8 cellular contexts compared by ENCODE assay signal in genomic region chr19:50725218-50725931, GRCh38. TPM values are rescaled to one million over a fixed set of nuclear protein-coding genes. Genes with fewer than 3 reads are reported as not detected.
DNase-seq lines count a peak whose midpoint lies in the region; ATAC-seq and TF ChIP-seq lines count a peak whose summit lies in the region.

No MANE protein-coding gene starts in this region.

- peak overlapping the region; percentile 79 for H2AFZ ChIP-seq in fibroblast of lung (ENCODE audit: low read length)
- peak overlapping the region; percentile 74 for H2AFZ ChIP-seq in trophoblast cell (ENCODE audit: insufficient read depth, low read length, poor library complexity)
- H2AFZ ChIP-seq in MM.1S (ENCODE audit: low read length) = no peak overlapping the region

- peak overlapping the region; percentile 28 for H2BK5ac ChIP-seq in trophoblast cell (ENCODE audit: low read depth, low read length, poor library complexity)

- H3K4me2 ChIP-seq in fibroblast of lung (ENCODE audit: extremely low read depth, insufficient read depth, low read length) (peak overlapping the region; percentile 92), trophoblast cell (ENCODE audit: low read length) (peak overlapping the region; percentile 92), MM.1S (ENCODE audit: low read depth, low read length) (no peak overlapping the region)

- peaks cover 48% of the 10 kb centered on the region for H3K27me3 Mint-ChIP-seq in activated CD8-positive, alpha-beta memory T cell treated with anti-CD3 and anti-CD28 coated beads, Interleukin-2, amount 10 ng/mL, durations not matched to agents 7 days and 5 days

- H3K23ac ChIP-seq in trophoblast cell (ENCODE audit: low read length) = no peak overlapping the region

- peak overlapping the region; percentile 83 for H3K4ac ChIP-seq in trophoblast cell (ENCODE audit: low read depth, low read length)

- H3K27me3 ChIP-seq in RWPE2 (ENCODE audit: insufficient read depth, poor library complexity, severe bottlenecking) (no peaks in the 10 kb centered on the region), fibroblast of lung (ENCODE audit: control insufficient read depth, insufficient read depth, low read length) (no peaks in the 10 kb centered on the region), trophoblast cell (ENCODE audit: insufficient read depth, low read length) (peaks cover 9% of the 10 kb centered on the region), MM.1S (replicated peaks; ENCODE audit: insufficient read depth, low read length) (peaks cover 27% of the 10 kb centered on the region)

- no peaks in the 10 kb centered on the region for H3F3A ChIP-seq in MM.1S (ENCODE audit: insufficient read depth, low read length)

- peak overlapping the region; percentile 66 for H3K27ac Mint-ChIP-seq in activated CD8-positive, alpha-beta memory T cell treated with anti-CD3 and anti-CD28 coated beads, Interleukin-2, amount 10 ng/mL, durations not matched to agents 7 days and 5 days

- DNase-seq in activated CD8-positive, alpha-beta memory T cell treated with anti-CD3 and anti-CD28 coated beads, Interleukin-2, amount 10 ng/mL, durations not matched to agents 7 days and 5 days = no peak
- no peak for DNase-seq in activated CD8-positive, alpha-beta memory T cell treated with anti-CD3 and anti-CD28 coated beads, Interleukin-2, amount 50 U/mL, for 48 hours
- DNase-seq in RWPE2 (ENCODE audit: low spot score) = no peak
- DNase-seq in fibroblast of lung (ENCODE audit: low read depth in 2 of 2) = no peak
- DNase-seq in trophoblast cell = no peak
- DNase-seq in MM.1S = no peak
- DNase-seq in activated CD8-positive, alpha-beta memory T cell treated with anti-CD3 and anti-CD28 coated beads for 24 hours = no peak

- peak overlapping the region; percentile 86 for H3K14ac ChIP-seq in trophoblast cell (ENCODE audit: low read length)

- H3K4me3 ChIP-seq in RWPE2 (ENCODE audit: severe bottlenecking) = peak overlapping the region; percentile 50
- H3K4me3 ChIP-seq in fibroblast of lung (replicated peaks in 1 of 4; ENCODE audit: control extremely low read depth in 1 of 4, insufficient read depth in 1 of 4, low read depth in 3 of 4, low read length in 4 of 4) = peak overlapping the region; percentile 62 to 80 (median 65)
- H3K4me3 ChIP-seq in trophoblast cell (ENCODE audit: low read depth, low read length) = peak overlapping the region; percentile 90
- H3K4me3 ChIP-seq in MM.1S (ENCODE audit: low read length) = no peak overlapping the region

- H2AK5ac ChIP-seq in trophoblast cell (ENCODE audit: low read length) = peak overlapping the region; percentile 88

- H3K27ac ChIP-seq in RWPE2 (ENCODE audit: poor library complexity, severe bottlenecking) (no peak overlapping the region), fibroblast of lung (ENCODE audit: insufficient read depth, low read length) (peak overlapping the region; percentile 81), trophoblast cell (ENCODE audit: low read depth, low read length) (peak overlapping the region; percentile 76), MM.1S (ENCODE audit: low read length) (no peak overlapping the region)

- H4K12ac ChIP-seq in trophoblast cell (ENCODE audit: low read depth, low read length) = peak overlapping the region; percentile 89

- no peaks in the 10 kb centered on the region for H3K9me3 ChIP-seq in RWPE2 (ENCODE audit: severe bottlenecking)
- H3K9me3 ChIP-seq in fibroblast of lung (ENCODE audit: control insufficient read depth, insufficient read depth, low read depth, low read length) = no peaks in the 10 kb centered on the region
- H3K9me3 ChIP-seq in trophoblast cell (ENCODE audit: insufficient read depth, low read depth, low read length) = peaks cover 12% of the 10 kb centered on the region
- no peaks in the 10 kb centered on the region for H3K9me3 ChIP-seq in MM.1S (replicated peaks; ENCODE audit: insufficient read depth, low read length)

- H3K79me2 ChIP-seq in fibroblast of lung (ENCODE audit: control insufficient read depth, insufficient read depth, low read length) (peaks cover 12% of the 10 kb centered on the region), trophoblast cell (ENCODE audit: control insufficient read depth, insufficient read depth, low read length, poor library complexity) (peaks cover 8% of the 10 kb centered on the region), MM.1S (ENCODE audit: low read length) (no peaks in the 10 kb centered on the region)

- no peaks in the 10 kb centered on the region for H3K9me3 Mint-ChIP-seq in activated CD8-positive, alpha-beta memory T cell treated with anti-CD3 and anti-CD28 coated beads, Interleukin-2, amount 10 ng/mL, durations not matched to agents 7 days and 5 days (ENCODE audit: low read depth)

- H4K20me1 ChIP-seq in fibroblast of lung (ENCODE audit: control insufficient read depth, extremely low read depth, insufficient read depth, low read length) = no peaks in the 10 kb centered on the region
- no peaks in the 10 kb centered on the region for H4K20me1 ChIP-seq in MM.1S (ENCODE audit: insufficient read depth, low read length)

- H3K9ac ChIP-seq in fibroblast of lung (ENCODE audit: insufficient read depth, low read length) (peak overlapping the region; percentile 73), trophoblast cell (ENCODE audit: low read length) (peak overlapping the region; percentile 94), MM.1S (ENCODE audit: low read length) (no peak overlapping the region)

- H3K36me3 Mint-ChIP-seq in activated CD8-positive, alpha-beta memory T cell treated with anti-CD3 and anti-CD28 coated beads, Interleukin-2, amount 10 ng/mL, durations not matched to agents 7 days and 5 days = no peaks in the 10 kb centered on the region

- H2BK120ac ChIP-seq in trophoblast cell (ENCODE audit: insufficient read depth, low read length, poor library complexity) = peak overlapping the region; percentile 74

- H3K79me1 ChIP-seq in trophoblast cell (ENCODE audit: low read length) = peaks cover 16% of the 10 kb centered on the region

- H2BK12ac ChIP-seq in trophoblast cell (ENCODE audit: low read length) = peak overlapping the region; percentile 47

- peak overlapping the region; percentile 90 for H4K91ac ChIP-seq in trophoblast cell (ENCODE audit: low read depth, low read length)

- H3K4me1 ChIP-seq in RWPE2 (ENCODE audit: insufficient read depth, poor library complexity, severe bottlenecking) (no peaks in the 10 kb centered on the region), fibroblast of lung (ENCODE audit: control insufficient read depth, extremely low read depth, insufficient read depth, low read length) (peaks cover 21% of the 10 kb centered on the region), trophoblast cell (ENCODE audit: control insufficient read depth in 1 of 2, insufficient read depth in 2 of 2, low read length in 2 of 2) (peaks cover 14 to 16% of the 10 kb centered on the region in 2 experiments), MM.1S (ENCODE audit: low read length) (no peaks in the 10 kb centered on the region)

- H3K4me3 Mint-ChIP-seq in activated CD8-positive, alpha-beta memory T cell treated with anti-CD3 and anti-CD28 coated beads, Interleukin-2, amount 10 ng/mL, durations not matched to agents 7 days and 5 days = peak overlapping the region; percentile 64

- CTCF ChIA-PET in activated CD8-positive, alpha-beta memory T cell treated with anti-CD3 and anti-CD28 coated beads, Interleukin-2, amount 10 ng/mL, durations not matched to agents 7 days and 5 days (lab: Charles Lee) = interaction anchor here (0.6 to 2.1 kb wide), 7 partner anchors 12 to 197 kb away, joined by 3 to 8 read pairs (median 3); no protein-coding TSS in a partner anchor

- no peaks in the 10 kb centered on the region for H3K9me2 ChIP-seq in MM.1S (replicated peaks; ENCODE audit: insufficient read depth, low read length)

- WGBS in trophoblast cell (ENCODE audit: extremely low coverage, insufficient coverage, insufficient read length) = no CpG with 5 or more reads among the region's 56 CpGs

- peak overlapping the region; percentile 54 for H3K18ac ChIP-seq in trophoblast cell (ENCODE audit: low read length)

- peaks cover 15% of the 10 kb centered on the region for H3K4me1 Mint-ChIP-seq in activated CD8-positive, alpha-beta memory T cell treated with anti-CD3 and anti-CD28 coated beads, Interleukin-2, amount 10 ng/mL, durations not matched to agents 7 days and 5 days

- peak overlapping the region; percentile 96 for H4K8ac ChIP-seq in trophoblast cell (ENCODE audit: low read depth, low read length)

- no peak for TF ChIP-seq CTCF in RWPE2 (IDR thresholded peaks at IDR 0.05; ENCODE audit: poor library complexity, severe bottlenecking)
- TF ChIP-seq CTCF in fibroblast of lung (conservative IDR thresholded peaks at IDR 0.05 in 1 of 2, IDR thresholded peaks at IDR 0.05 in 1 of 2; ENCODE audit: low read depth in 1 of 2, low read length in 2 of 2) = no peak
- TF ChIP-seq CTCF in MM.1S (IDR thresholded peaks at IDR 0.05; ENCODE audit: low read length) = no peak

- no peaks in the 10 kb centered on the region for H3K36me3 ChIP-seq in RWPE2 (ENCODE audit: low read depth)
- H3K36me3 ChIP-seq in fibroblast of lung (ENCODE audit: control insufficient read depth, insufficient read depth, low read length) = peaks cover 2% of the 10 kb centered on the region
- H3K36me3 ChIP-seq in trophoblast cell (ENCODE audit: control insufficient read depth in 1 of 2, insufficient read depth in 2 of 2, low read length in 2 of 2) = no peaks in the 10 kb centered on the region
- H3K36me3 ChIP-seq in MM.1S (replicated peaks; ENCODE audit: insufficient read depth, low read length) = no peaks in the 10 kb centered on the region

- peak; percentile 63 for ATAC-seq in activated CD8-positive, alpha-beta memory T cell treated with anti-CD3 and anti-CD28 coated beads, Interleukin-2, amount 10 ng/mL, durations not matched to agents 7 days and 5 days
- ATAC-seq in RWPE2 (ENCODE audit: low read depth) (peak; percentile 28), GM18520 (IDR thresholded peaks at IDR 0.05; ENCODE audit: unreplicated experiment) (no peak)

RNA-seq across cellular contexts. Expression of gene CLEC11A, which starts 2.2 kb away (rescaled TPM):
- under 1 TPM; 0.61 to 0.89 TPM for total RNA-seq in activated CD8-positive, alpha-beta memory T cell treated with anti-CD3 and anti-CD28 coated beads, Interleukin-2, amount 10 ng/mL, durations not matched to agents 7 days and 5 days
- total RNA-seq in fibroblast of lung = 27.5 and 69.4 TPM in 2 replicates
- 22.5 and 23.4 TPM in 2 replicates for polyA plus RNA-seq in fibroblast of lung
- 66.2 and 73.6 TPM in 2 replicates for polyA plus RNA-seq in fibroblast of lung (2012)
- 4.7 and 7.4 TPM in 2 replicates for polyA minus RNA-seq in fibroblast of lung (ENCODE audit: low replicate concordance)
- 13.4 and 15.0 TPM in 2 replicates for polyA plus RNA-seq in trophoblast cell (2013)

RNA-seq across cellular contexts. Expression of gene SHANK1, which starts 5.8 kb away (rescaled TPM):
- not detected for total RNA-seq in activated CD8-positive, alpha-beta memory T cell treated with anti-CD3 and anti-CD28 coated beads, Interleukin-2, amount 10 ng/mL, durations not matched to agents 7 days and 5 days
- 1.8 and 7.9 TPM in 2 replicates for total RNA-seq in fibroblast of lung
- polyA plus RNA-seq in fibroblast of lung = 1.4 and 2.3 TPM in 2 replicates
- 3.1 and 4.6 TPM in 2 replicates for polyA plus RNA-seq in fibroblast of lung (2012)
- polyA minus RNA-seq in fibroblast of lung (ENCODE audit: low replicate concordance) = 9.2 and 12.1 TPM in 2 replicates
- polyA plus RNA-seq in trophoblast cell (2013) = 3.7 and 4.4 TPM in 2 replicates

RNA-seq across cellular contexts. Expression of gene GPR32, which starts 44.9 kb away (rescaled TPM):
- total RNA-seq in activated CD8-positive, alpha-beta memory T cell treated with anti-CD3 and anti-CD28 coated beads, Interleukin-2, amount 10 ng/mL, durations not matched to agents 7 days and 5 days = not detected
- total RNA-seq in fibroblast of lung = not detected in 2 replicates
- polyA plus RNA-seq in fibroblast of lung = not detected in 2 replicates
- not detected in 2 replicates for polyA plus RNA-seq in fibroblast of lung (2012)
- polyA minus RNA-seq in fibroblast of lung (ENCODE audit: low replicate concordance) = not detected in 2 replicates
- 32.8 and 36.8 TPM in 2 replicates for polyA plus RNA-seq in trophoblast cell (2013)

Comparison
In these comparisons a context has a peak if more than half of its experiments do, and no peak if none do; other contexts are left out.
1. H3K27ac ChIP-seq: peak in fibroblast of lung (single experiment) and trophoblast cell (single experiment); none in RWPE2 (single experiment) and MM.1S (single experiment).
2. RNA of gene CLEC11A, which starts 2.2 kb away (total RNA-seq): 27.5 to 69.4 TPM in fibroblast of lung; 0.61 to 0.89 TPM in activated CD8-positive, alpha-beta memory T cell treated with anti-CD3 and anti-CD28 coated beads, Interleukin-2, amount 10 ng/mL, durations not matched to agents 7 days and 5 days; every median in the first group is over 10 times any median in the second.